ENCODE assay signal across 27 cellular contexts in the genomic region with DNA sequence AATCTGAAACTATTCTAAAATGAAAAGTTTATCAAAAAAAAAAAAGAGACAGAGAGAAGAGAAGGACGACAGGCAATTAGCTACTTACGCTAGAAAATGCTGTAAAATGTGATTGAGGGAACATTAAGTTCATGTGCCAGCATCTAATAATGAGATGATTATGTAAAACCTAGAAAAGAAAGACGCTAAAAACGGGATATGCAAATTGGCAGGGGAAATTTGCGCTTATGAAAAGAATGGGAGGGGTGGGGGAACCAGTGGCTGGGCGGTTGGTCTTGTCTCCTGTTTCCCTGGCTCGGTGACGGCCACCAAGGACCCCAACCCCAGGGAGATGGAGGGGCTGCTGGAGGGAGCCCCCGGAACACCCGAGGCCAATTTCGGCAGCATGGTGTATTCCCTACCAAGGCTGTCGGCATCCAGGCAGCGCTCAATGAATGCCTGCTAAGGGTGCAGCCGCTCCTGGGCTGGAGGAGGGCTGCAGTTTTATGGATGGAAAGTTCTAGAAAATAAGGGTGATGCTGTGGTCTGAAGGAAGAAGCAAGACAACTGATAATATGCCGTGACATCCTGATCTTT. TPM values are rescaled to one million over a fixed set of nuclear protein-coding genes. Genes with fewer than 3 reads are reported as not detected.
DNase-seq lines count a peak whose midpoint lies in the region; TF ChIP-seq lines count a peak whose summit lies in the region.
"Had no signal": no experiment of that assay in that cellular context is flagged by ENCODE, and none has a peak within 500 bp of the region (broad histone marks: within the 10 kb centered on the region; RNA-seq: fewer than 3 reads in every experiment).

No MANE protein-coding gene starts in this region.

- no peak overlapping the region; the same call in 1 of the 2 replicates for H2AFZ ChIP-seq in Karpas-422 (ENCODE audit: low read length)

- H3K36me3 ChIP-seq in Karpas-422 (ENCODE audit: insufficient read depth, low read length) (no peaks in the 10 kb centered on the region), MG63 (no peaks in the 10 kb centered on the region), ovary (no peaks in the 10 kb centered on the region)
- H3K36me3 ChIP-seq: SJSA1, suprapubic skin, vagina had no signal

- H3K9ac ChIP-seq in Karpas-422 (ENCODE audit: low read length): peak overlapping the region; percentile 35; the same call in 1 of the 2 replicates

- no peaks in the 10 kb centered on the region for H3K4me1 Mint-ChIP-seq in Calu3 (ENCODE audit: low read depth, unreplicated experiment)
- H3K4me1 Mint-ChIP-seq: CD4-positive, CD25-positive, alpha-beta regulatory T cell; immature natural killer cell; naive thymus-derived CD4-positive, alpha-beta T cell had no signal

- 0 out of 2 replicates have a peak, but pooled peaks cover 3% of the 10 kb centered on the region for H4K20me1 ChIP-seq in Karpas-422 (ENCODE audit: insufficient read depth, low read depth, low read length)

- WGBS in ovary, 3 donors: 78 to 90% (median 88%) methylated on average over 15 of the region's 15 CpGs

- H3K9me3 Mint-ChIP-seq in Calu3 (ENCODE audit: low read depth, unreplicated experiment): no peaks in the 10 kb centered on the region
- H3K9me3 Mint-ChIP-seq: activated naive CD8-positive, alpha-beta T cell treated with anti-CD3 and anti-CD28 coated beads, Interleukin-2, amount 50 U/mL, for 24 hours; CD4-positive, CD25-positive, alpha-beta regulatory T cell; immature natural killer cell had no signal

- H3K9me2 ChIP-seq in Karpas-422 (replicated peaks; ENCODE audit: insufficient read depth, low read length): no peaks in the 10 kb centered on the region

- TF ChIP-seq POLR2A in ovary (IDR thresholded peaks at IDR 0.05): no peak

- TF ChIP-seq CTCF in GM12864 (IDR thresholded peaks at IDR 0.05; ENCODE audit: low read depth, low read length, missing control alignments): no peak
- no peak for TF ChIP-seq CTCF in Calu3 (IDR thresholded peaks at IDR 0.05; ENCODE audit: unreplicated experiment)
- no peak for TF ChIP-seq CTCF in ovary (IDR thresholded peaks at IDR 0.05)

- CTCF ChIA-PET in Calu3 (lab: Charles Lee): interaction anchor here (0.6 kb wide), 1 partner anchor 336 kb away, joined by 4 read pairs; no protein-coding TSS in a partner anchor

- no peak overlapping the region for H3K27ac Mint-ChIP-seq in Calu3 (ENCODE audit: unreplicated experiment)
- H3K27ac Mint-ChIP-seq: activated naive CD8-positive, alpha-beta T cell treated with anti-CD3 and anti-CD28 coated beads, Interleukin-2, amount 50 U/mL, for 24 hours; immature natural killer cell had no signal

- H3K27ac ChIP-seq in Karpas-422 (ENCODE audit: low read length): 0 out of 2 replicates have a peak overlapping the region, but pooled peaks have one; percentile 11
- peak overlapping the region; percentile 85 for H3K27ac ChIP-seq in caudate nucleus (ENCODE audit: low read depth, low read length)
- H3K27ac ChIP-seq in substantia nigra (ENCODE audit: low read depth, low read length, poor library complexity, severe bottlenecking): peak overlapping the region; percentile 78
- H3K27ac ChIP-seq in ovary: no peak overlapping the region
- H3K27ac ChIP-seq: SJSA1, suprapubic skin, vagina had no signal

- no TSS peak for BruUV-seq in Calu3 (replicated peaks; lab: Mats Ljungman, UMichigan)

- no peaks in the 10 kb centered on the region for H3K9me3 ChIP-seq in Karpas-422 (ENCODE audit: low read length)
- no peaks in the 10 kb centered on the region for H3K9me3 ChIP-seq in MG63
- no peaks in the 10 kb centered on the region for H3K9me3 ChIP-seq in ovary
- H3K9me3 ChIP-seq: SJSA1, suprapubic skin, vagina had no signal

- TF ChIP-seq EP300 in ovary (IDR thresholded peaks at IDR 0.05): no peak

- H3K79me2 ChIP-seq in Karpas-422 (ENCODE audit: low read length): no peaks in the 10 kb centered on the region

- H3K27me3 ChIP-seq in Karpas-422 (ENCODE audit: low read length) (0 out of 2 replicates have a peak, but pooled peaks cover 3% of the 10 kb centered on the region), MG63 (no peaks in the 10 kb centered on the region), ovary (no peaks in the 10 kb centered on the region)
- H3K27me3 ChIP-seq: suprapubic skin, vagina had no signal

- H3K27me3 Mint-ChIP-seq in Calu3 (ENCODE audit: unreplicated experiment): no peaks in the 10 kb centered on the region
- H3K27me3 Mint-ChIP-seq: activated naive CD8-positive, alpha-beta T cell treated with anti-CD3 and anti-CD28 coated beads, Interleukin-2, amount 50 U/mL, for 24 hours; naive thymus-derived CD4-positive, alpha-beta T cell had no signal

- intact Hi-C loops in Calu3 (cut with micrococcal nuclease; ENCODE audit: unreplicated experiment) (no loop called here), ovary (cut with DNase I) (no loop called here)

- peak overlapping the region; percentile 72 for H3K4me2 ChIP-seq in Karpas-422 (ENCODE audit: low read depth, low read length, poor library complexity, severe bottlenecking)

- no peaks in the 10 kb centered on the region for H3K36me3 Mint-ChIP-seq in Calu3 (ENCODE audit: insufficient read depth, unreplicated experiment)
- H3K36me3 Mint-ChIP-seq: CD4-positive, CD25-positive, alpha-beta regulatory T cell; immature natural killer cell had no signal

- DNase-seq in GM12864 (ENCODE audit: low read depth) (no peak), Karpas-422 (peak; percentile 78), caudate nucleus (lab: John Stamatoyannopoulos, UW) (peak in 25 of 61 donors; percentile 20 to 73 (median 39)), substantia nigra (lab: John Stamatoyannopoulos, UW) (peak in 3 of 49 donors; percentile 11 to 28 (median 20)), MG63 (no peak), Calu3 (no peak), NOMO-1 (lab: John Stamatoyannopoulos, UW; ENCODE audit: unreplicated experiment in 2 of 2) (no peak), ovary (no peak)
- DNase-seq: activated CD8-positive, alpha-beta memory T cell treated with anti-CD3 and anti-CD28 coated beads for 24 hours; activated gamma-delta T cell; activated naive CD8-positive, alpha-beta T cell treated with anti-CD3 and anti-CD28 coated beads, Interleukin-2, amount 50 U/mL, for 24 hours; activated T-cell treated with anti-CD3 and anti-CD28 coated beads, Interleukin-2, amount 50 U/mL, for 1 hour; CD4-positive, CD25-positive, alpha-beta regulatory T cell; effector CD4-positive, alpha-beta T cell; EL; foreskin melanocyte; immature natural killer cell; naive thymus-derived CD4-positive, alpha-beta T cell; NCI-H2107; NCI-H446 treated with DMSO at 0.1 percent for 48 hours; retina; small intestine; stimulated activated CD4-positive, alpha-beta T cell treated with anti-CD3 and anti-CD28 coated beads, Interleukin-1b, Interleukin-23, amount 100 ng/mL, for 48 hours; T-helper 1 cell had no signal

- H3K4me3 ChIP-seq in GM12864 (ENCODE audit: low read depth, low read length) (peak overlapping the region; percentile 13), Karpas-422 (ENCODE audit: low read length) (peak overlapping the region; percentile 56), MG63 (no peak overlapping the region), ovary (no peak overlapping the region)
- H3K4me3 ChIP-seq: SJSA1, suprapubic skin, vagina had no signal

- no peak overlapping the region for H3K4me3 Mint-ChIP-seq in Calu3 (ENCODE audit: low read depth, unreplicated experiment)
- H3K4me3 Mint-ChIP-seq: activated naive CD8-positive, alpha-beta T cell treated with anti-CD3 and anti-CD28 coated beads, Interleukin-2, amount 50 U/mL, for 24 hours; CD4-positive, CD25-positive, alpha-beta regulatory T cell; immature natural killer cell; naive thymus-derived CD4-positive, alpha-beta T cell had no signal

- H3K4me1 ChIP-seq in Karpas-422 (ENCODE audit: low read length): peaks cover 32% of the 10 kb centered on the region
- H3K4me1 ChIP-seq in ovary (ENCODE audit: insufficient read depth): no peaks in the 10 kb centered on the region
- H3K4me1 ChIP-seq: SJSA1, suprapubic skin, vagina had no signal

RNA-seq across cellular contexts. Expression of a gene that starts 34.2 kb away (rescaled TPM):
- total RNA-seq in Karpas-422 (2014; rRNA removed; shearing (Covaris generic); ENCODE audit: low replicate concordance): 0.19 and 1.3 TPM in 2 replicates
- total RNA-seq in MG63 (2014; rRNA removed; shearing (Covaris generic); ENCODE audit: low replicate concordance): 0.20 TPM in 1 of 2 replicates, not detected in the other
- total RNA-seq in Calu3 (2022): 0.87 and 0.91 TPM in 2 replicates
- 10 to 100 TPM in 5 of 7 donors, 1 to 10 TPM in 2; 4.1 to 36.3 (median 15.9) TPM for total RNA-seq in ovary
- polyA plus RNA-seq in ovary: 10 to 100 TPM in 1 of 2 donors, 1 to 10 TPM in 1; 7.8 to 12.3 TPM

RNA-seq across cellular contexts. Expression of a gene that starts 52.9 kb away (rescaled TPM):
- not detected in 2 replicates for total RNA-seq in Karpas-422 (2014; rRNA removed; shearing (Covaris generic); ENCODE audit: low replicate concordance)
- 8.9 and 11.6 TPM in 2 replicates for total RNA-seq in MG63 (2014; rRNA removed; shearing (Covaris generic); ENCODE audit: low replicate concordance)
- total RNA-seq in Calu3 (2022) (0.17 and 0.51 TPM in 2 replicates), ovary (10 to 100 TPM in 1 of 7 donors, 1 to 10 TPM in 5, under 1 TPM in 1; 0.24 to 16.0 (median 8.0) TPM)
- 1 to 10 TPM; 2.1 to 5.2 TPM for polyA plus RNA-seq in ovary
- total RNA-seq: CD4-positive, CD25-positive, alpha-beta regulatory T cell; SJSA1 had no signal
- polyA plus RNA-seq: CD4-positive, CD25-positive, alpha-beta regulatory T cell; immature natural killer cell; naive thymus-derived CD4-positive, alpha-beta T cell had no signal

Comparison
In these comparisons a context has a peak if more than half of its experiments do, and no peak if none do; other contexts are left out.
1. H3K4me3 ChIP-seq: peak in GM12864 (single experiment) and Karpas-422 (single experiment); none in MG63 (single experiment) and ovary (single experiment).
2. H3K27ac ChIP-seq: peak in Karpas-422 (single experiment), caudate nucleus (single experiment) and substantia nigra (single experiment); none in ovary (0 of 2).